ENCODE assay signal across 9 cellular contexts in the genomic region with DNA sequence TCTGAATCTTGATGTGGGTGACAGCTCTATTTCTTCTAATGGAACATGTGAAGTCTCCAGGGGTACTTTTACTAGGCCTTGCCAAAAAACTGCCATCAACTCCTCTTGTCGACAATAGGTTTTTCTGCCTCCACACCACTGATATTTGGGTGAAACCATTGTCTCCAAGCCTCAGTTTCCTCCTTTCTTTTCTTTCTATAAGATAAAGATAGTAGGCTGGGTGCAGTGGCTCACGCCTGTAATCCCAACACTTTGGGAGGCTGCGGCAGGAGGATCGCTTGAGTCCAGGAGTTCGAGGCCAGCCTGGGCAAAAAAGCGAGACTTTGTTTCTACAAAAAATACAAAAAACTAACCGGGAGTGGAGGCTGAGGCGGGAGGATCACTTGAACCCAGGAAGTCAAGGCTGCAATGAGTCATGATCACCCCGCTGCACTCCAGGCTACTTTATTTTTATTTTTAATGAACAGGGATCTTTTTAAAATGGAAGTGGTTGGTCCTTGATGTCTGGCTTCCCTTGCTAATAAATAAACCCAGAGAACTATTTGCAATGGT.
DNase-seq lines count a peak whose midpoint lies in the region; ATAC-seq and TF ChIP-seq lines count a peak whose summit lies in the region.
"Had no signal": no experiment of that assay in that cellular context is flagged by ENCODE, and none has a peak within 500 bp of the region (broad histone marks: within the 10 kb centered on the region; RNA-seq: fewer than 3 reads in every experiment).

No MANE protein-coding gene starts in this region.

- H3K4me3 Mint-ChIP-seq in CD4-positive, alpha-beta T cell, result no peak overlapping the region
- H3K4me3 Mint-ChIP-seq in activated naive CD8-positive, alpha-beta T cell treated with anti-CD3 and anti-CD28 coated beads, Interleukin-2, amount 10 ng/mL, durations not matched to agents 7 days and 5 days, result peak overlapping the region; percentile 74
- peak overlapping the region; percentile 75 for H3K4me3 Mint-ChIP-seq in natural killer cell treated with Interleukin-12 subunit alpha and Interleukin-12 subunit beta and Interleukin-15 and Interleukin-18, amount 100 ng/mL, for 72 hours
- H3K4me3 Mint-ChIP-seq in osteocyte (ENCODE audit: unreplicated experiment), result no peak overlapping the region

- H3K9me3 Mint-ChIP-seq in CD4-positive, alpha-beta T cell, result peaks cover 3% of the 10 kb centered on the region
- H3K9me3 Mint-ChIP-seq in activated naive CD8-positive, alpha-beta T cell treated with anti-CD3 and anti-CD28 coated beads, Interleukin-2, amount 10 ng/mL, durations not matched to agents 7 days and 5 days, result peaks cover 2% of the 10 kb centered on the region
- H3K9me3 Mint-ChIP-seq in natural killer cell treated with Interleukin-12 subunit alpha and Interleukin-12 subunit beta and Interleukin-15 and Interleukin-18, amount 100 ng/mL, for 72 hours, result peaks cover 3% of the 10 kb centered on the region
- H3K9me3 Mint-ChIP-seq in osteocyte (ENCODE audit: unreplicated experiment), result no peaks in the 10 kb centered on the region

- no peaks in the 10 kb centered on the region for H3K27me3 ChIP-seq in CD4-positive, alpha-beta T cell (ENCODE audit: control insufficient read depth, insufficient read depth, low read length)
- H3K27me3 ChIP-seq in dorsolateral prefrontal cortex, result peaks cover 0 to 5% (median 0%) of the 10 kb centered on the region in 45 donors
- H3K27me3 ChIP-seq: heart right ventricle had no signal

- CTCF ChIA-PET in CD4-positive, alpha-beta T cell (lab: Charles Lee), result interaction anchor here (0.9 to 6.3 kb wide), 14 partner anchors 8 to 269 kb away, joined by 3 to 65 read pairs (median 5); a partner anchor contains a TSS

- no peak for TF ChIP-seq CTCF in CD4-positive, alpha-beta T cell (IDR thresholded peaks at IDR 0.05)
- TF ChIP-seq CTCF in GM12864 (IDR thresholded peaks at IDR 0.05; ENCODE audit: low read depth, low read length, missing control alignments), result no peak
- no peak for TF ChIP-seq CTCF in dorsolateral prefrontal cortex (IDR thresholded peaks at IDR 0.05 in 54 of 56, conservative IDR thresholded peaks at IDR 0.05 in 2 of 56; ENCODE audit: low read depth in 1 of 56, partially characterized antibody in 56 of 56)
- no peak for TF ChIP-seq CTCF in osteocyte (IDR thresholded peaks at IDR 0.05)

- ATAC-seq in CD4-positive, alpha-beta T cell (ENCODE audit: poor library complexity), result no peak
- no peak for ATAC-seq in activated naive CD8-positive, alpha-beta T cell treated with anti-CD3 and anti-CD28 coated beads, Interleukin-2, amount 10 ng/mL, durations not matched to agents 7 days and 5 days (ENCODE audit: low read depth)
- ATAC-seq in natural killer cell treated with Interleukin-12 subunit alpha and Interleukin-12 subunit beta and Interleukin-15 and Interleukin-18, amount 100 ng/mL, for 72 hours, result no peak

- peak overlapping the region; percentile 67 for H3K27ac ChIP-seq in CD4-positive, alpha-beta T cell (ENCODE audit: low read depth, low read length)
- no peak overlapping the region for H3K27ac ChIP-seq in dorsolateral prefrontal cortex

- DNase-seq in CD4-positive, alpha-beta T cell, result no peak
- DNase-seq in GM12864 (ENCODE audit: low read depth) (no peak), retina (no peak), dorsolateral prefrontal cortex (no peak), osteocyte (ENCODE audit: extremely low spot score, unreplicated experiment) (no peak)
- no peak for DNase-seq in activated naive CD8-positive, alpha-beta T cell treated with anti-CD3 and anti-CD28 coated beads, Interleukin-2, amount 10 ng/mL, durations not matched to agents 7 days and 5 days
- no peak for DNase-seq in natural killer cell treated with Interleukin-12 subunit alpha and Interleukin-12 subunit beta and Interleukin-15 and Interleukin-18, amount 100 ng/mL, for 72 hours (ENCODE audit: low spot score)
- no peak for DNase-seq in central memory CD4-positive, alpha-beta T cell

- H3K4me3 ChIP-seq in GM12864 (ENCODE audit: low read depth, low read length) (peak overlapping the region; percentile 33; the same call in 1 of the 2 replicates), dorsolateral prefrontal cortex (no peak overlapping the region)

- peaks cover 5% of the 10 kb centered on the region for H3K36me3 Mint-ChIP-seq in CD4-positive, alpha-beta T cell (ENCODE audit: low read depth)
- H3K36me3 Mint-ChIP-seq in activated naive CD8-positive, alpha-beta T cell treated with anti-CD3 and anti-CD28 coated beads, Interleukin-2, amount 10 ng/mL, durations not matched to agents 7 days and 5 days, result no peaks in the 10 kb centered on the region
- H3K36me3 Mint-ChIP-seq in natural killer cell treated with Interleukin-12 subunit alpha and Interleukin-12 subunit beta and Interleukin-15 and Interleukin-18, amount 100 ng/mL, for 72 hours, result peaks cover 8% of the 10 kb centered on the region
- no peaks in the 10 kb centered on the region for H3K36me3 Mint-ChIP-seq in osteocyte (ENCODE audit: unreplicated experiment)

- H3K27me3 Mint-ChIP-seq in CD4-positive, alpha-beta T cell, result no peaks in the 10 kb centered on the region
- H3K27me3 Mint-ChIP-seq in activated naive CD8-positive, alpha-beta T cell treated with anti-CD3 and anti-CD28 coated beads, Interleukin-2, amount 10 ng/mL, durations not matched to agents 7 days and 5 days, result no peaks in the 10 kb centered on the region
- H3K27me3 Mint-ChIP-seq in natural killer cell treated with Interleukin-12 subunit alpha and Interleukin-12 subunit beta and Interleukin-15 and Interleukin-18, amount 100 ng/mL, for 72 hours, result no peaks in the 10 kb centered on the region
- no peaks in the 10 kb centered on the region for H3K27me3 Mint-ChIP-seq in osteocyte (ENCODE audit: unreplicated experiment)

- H3K9me3 ChIP-seq in CD4-positive, alpha-beta T cell (ENCODE audit: control insufficient read depth, low read length), result no peaks in the 10 kb centered on the region
- H3K9me3 ChIP-seq: heart right ventricle had no signal

- peaks cover 52% of the 10 kb centered on the region for H3K4me1 Mint-ChIP-seq in CD4-positive, alpha-beta T cell (ENCODE audit: low read depth)
- H3K4me1 Mint-ChIP-seq in activated naive CD8-positive, alpha-beta T cell treated with anti-CD3 and anti-CD28 coated beads, Interleukin-2, amount 10 ng/mL, durations not matched to agents 7 days and 5 days, result peaks cover 45% of the 10 kb centered on the region
- H3K4me1 Mint-ChIP-seq in natural killer cell treated with Interleukin-12 subunit alpha and Interleukin-12 subunit beta and Interleukin-15 and Interleukin-18, amount 100 ng/mL, for 72 hours (ENCODE audit: low read depth in 2 of 2), result peaks cover 52 to 63% of the 10 kb centered on the region in 2 donors
- peaks cover 9% of the 10 kb centered on the region for H3K4me1 Mint-ChIP-seq in osteocyte (ENCODE audit: unreplicated experiment)

- POLR2A ChIA-PET in CD4-positive, alpha-beta T cell (lab: Charles Lee), result interaction anchor here (0.6 to 2.6 kb wide), 23 partner anchors 8 to 297 kb away, joined by 3 to 66 read pairs (median 5); a partner anchor contains a TSS
- POLR2A ChIA-PET in activated naive CD8-positive, alpha-beta T cell treated with anti-CD3 and anti-CD28 coated beads, Interleukin-2, amount 10 ng/mL, durations not matched to agents 7 days and 5 days (lab: Charles Lee), result interaction anchor here (0.5 to 2.0 kb wide), 5 partner anchors 15 to 164 kb away, joined by 3 to 16 read pairs (median 5); a partner anchor contains a TSS

- intact Hi-C loops in CD4-positive, alpha-beta T cell (cut with DNase I, micrococcal nuclease), result loop anchor here (1.0 to 10.0 kb wide), 7 partner anchors 92 to 698 kb away; a partner anchor contains a TSS
- intact Hi-C loops in dorsolateral prefrontal cortex (cut with DNase I), result loop anchor here (1.0 to 5.0 kb wide), 4 partner anchors 160 to 400 kb away; a partner anchor contains a TSS

- peak overlapping the region; percentile 88 for H3K27ac Mint-ChIP-seq in CD4-positive, alpha-beta T cell
- peak overlapping the region; percentile 64 for H3K27ac Mint-ChIP-seq in activated naive CD8-positive, alpha-beta T cell treated with anti-CD3 and anti-CD28 coated beads, Interleukin-2, amount 10 ng/mL, durations not matched to agents 7 days and 5 days
- peak overlapping the region; percentile 74 to 98 for H3K27ac Mint-ChIP-seq in natural killer cell treated with Interleukin-12 subunit alpha and Interleukin-12 subunit beta and Interleukin-15 and Interleukin-18, amount 100 ng/mL, for 72 hours
- H3K27ac Mint-ChIP-seq in osteocyte (ENCODE audit: unreplicated experiment), result no peak overlapping the region

Comparison
In these comparisons a context has a peak if more than half of its experiments do, and no peak if none do; other contexts are left out.
1. H3K4me3 Mint-ChIP-seq: peak in activated naive CD8-positive, alpha-beta T cell treated with anti-CD3 and anti-CD28 coated beads, Interleukin-2, amount 10 ng/mL, durations not matched to agents 7 days and 5 days (single experiment) and natural killer cell treated with Interleukin-12 subunit alpha and Interleukin-12 subunit beta and Interleukin-15 and Interleukin-18, amount 100 ng/mL, for 72 hours (single experiment); none in CD4-positive, alpha-beta T cell (single experiment) and osteocyte (single experiment).